In genomic region chrX:45036161-45036560, GRCh38 we compare ENCODE assay signal across 25 cellular contexts.
"Had no signal": no experiment of that assay in that cellular context is flagged by ENCODE, and none has a peak within 500 bp of the region (broad histone marks: within the 10 kb centered on the region; RNA-seq: fewer than 3 reads in every experiment).

No MANE protein-coding gene starts in this region.

- H3K4me3 Mint-ChIP-seq: naive thymus-derived CD4-positive, alpha-beta T cell; natural killer cell treated with Interleukin-12 subunit alpha and Interleukin-12 subunit beta and Interleukin-15 and Interleukin-18, amount 100 ng/mL, for 72 hours; stimulated activated effector memory CD8-positive, alpha-beta T cell treated with anti-CD3 and anti-CD28 coated beads, Interleukin-12 subunit alpha, Interleukin-12 subunit beta, amount 100 ng/mL, for 72 hours; stimulated activated naive CD8-positive, alpha-beta T cell treated with anti-CD3 and anti-CD28 coated beads, Interleukin-15, amount 100 ng/mL, for 72 hours had no signal

- H3K27ac ChIP-seq: hepatocyte, left ventricle myocardium inferior, pancreas, prostate gland, sigmoid colon, spleen, tibial nerve, upper lobe of left lung, vagina had no signal

- H3K27me3 ChIP-seq: hepatocyte, pancreas, sigmoid colon, spleen, tibial nerve, upper lobe of left lung, vagina had no signal

- H3K9me3 Mint-ChIP-seq: natural killer cell treated with Interleukin-12 subunit alpha and Interleukin-12 subunit beta and Interleukin-15 and Interleukin-18, amount 100 ng/mL, for 72 hours; stimulated activated effector memory CD8-positive, alpha-beta T cell treated with anti-CD3 and anti-CD28 coated beads, Interleukin-12 subunit alpha, Interleukin-12 subunit beta, amount 100 ng/mL, for 72 hours; stimulated activated naive CD8-positive, alpha-beta T cell treated with anti-CD3 and anti-CD28 coated beads, Interleukin-15, amount 100 ng/mL, for 72 hours had no signal

- H3K36me3 Mint-ChIP-seq: natural killer cell treated with Interleukin-12 subunit alpha and Interleukin-12 subunit beta and Interleukin-15 and Interleukin-18, amount 100 ng/mL, for 72 hours had no signal

- H3K4me3 ChIP-seq: hepatocyte, left ventricle myocardium inferior, lung, mucosa of descending colon, pancreas, prostate gland, sigmoid colon, spleen, tibial nerve, upper lobe of left lung, vagina had no signal

- H3K4me2 ChIP-seq: hepatocyte had no signal

- DNase-seq: islet precursor cell; left ventricle myocardium inferior; mesendoderm; midbrain; mucosa of descending colon; naive thymus-derived CD4-positive, alpha-beta T cell; pancreas; posterior cingulate gyrus; retina; right cardiac atrium; sigmoid colon; small intestine; spleen; stimulated activated CD4-positive, alpha-beta T cell treated with anti-CD3 and anti-CD28 coated beads, Interleukin-4, amount 100 ng/mL, for 24 hours; stimulated activated naive CD4-positive, alpha-beta T cell; stimulated activated naive CD8-positive, alpha-beta T cell treated with anti-CD3 and anti-CD28 coated beads, Interleukin-15, amount 100 ng/mL, for 72 hours; substantia nigra; upper lobe of left lung had no signal

- H3K27ac Mint-ChIP-seq: natural killer cell treated with Interleukin-12 subunit alpha and Interleukin-12 subunit beta and Interleukin-15 and Interleukin-18, amount 100 ng/mL, for 72 hours; stimulated activated effector memory CD8-positive, alpha-beta T cell treated with anti-CD3 and anti-CD28 coated beads, Interleukin-12 subunit alpha, Interleukin-12 subunit beta, amount 100 ng/mL, for 72 hours had no signal

- H3K4me1 ChIP-seq: prostate gland, tibial nerve, upper lobe of left lung had no signal

- H3K4me1 Mint-ChIP-seq: stimulated activated effector memory CD8-positive, alpha-beta T cell treated with anti-CD3 and anti-CD28 coated beads, Interleukin-12 subunit alpha, Interleukin-12 subunit beta, amount 100 ng/mL, for 72 hours had no signal

- H3K27me3 Mint-ChIP-seq: naive thymus-derived CD4-positive, alpha-beta T cell; natural killer cell treated with Interleukin-12 subunit alpha and Interleukin-12 subunit beta and Interleukin-15 and Interleukin-18, amount 100 ng/mL, for 72 hours; stimulated activated naive CD8-positive, alpha-beta T cell treated with anti-CD3 and anti-CD28 coated beads, Interleukin-15, amount 100 ng/mL, for 72 hours had no signal

- H2AFZ ChIP-seq: hepatocyte had no signal

- H3K36me3 ChIP-seq: left ventricle myocardium inferior, pancreas, prostate gland, sigmoid colon, tibial nerve, upper lobe of left lung had no signal

- FAIRE-seq: small intestine had no signal

- H3K9me3 ChIP-seq: left ventricle myocardium inferior, mucosa of descending colon, pancreas, prostate gland, sigmoid colon, spleen, tibial nerve, upper lobe of left lung, vagina had no signal
